8 cellular contexts compared by ENCODE assay signal in the genomic region with DNA sequence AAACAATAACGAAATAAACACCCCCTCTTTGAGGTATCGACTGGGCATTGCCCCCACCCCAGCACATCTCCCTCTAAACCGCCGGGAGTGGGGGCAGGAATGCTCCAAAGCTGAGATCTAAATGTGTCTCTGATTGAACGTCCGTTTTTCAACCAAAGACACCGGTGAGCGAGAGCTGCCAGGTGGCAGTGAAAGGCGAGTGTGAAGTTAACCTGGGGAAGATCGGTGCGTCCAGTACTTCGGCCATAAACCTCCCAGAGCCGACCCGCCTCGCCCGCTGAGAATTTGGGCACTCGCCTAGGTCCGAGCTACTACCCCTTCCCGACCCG. TPM values are rescaled to one million over a fixed set of nuclear protein-coding genes. Genes with fewer than 3 reads are reported as not detected.
DNase-seq lines count a peak whose midpoint lies in the region; ATAC-seq, FAIRE-seq and TF ChIP-seq lines count a peak whose summit lies in the region.

No MANE protein-coding gene starts in this region.

- FAIRE-seq in A549 (lab: Jason Lieb, UNC) (no peak), kidney (lab: Jason Lieb, UNC) (no peak)

- intact Hi-C loops in kidney (cut with DNase I) = no loop called here

- H3K9me3 Mint-ChIP-seq in IgD-negative memory B cell = no peaks in the 10 kb centered on the region

- H3K27ac ChIP-seq in A549 = peak overlapping the region; percentile 82 to 96
- peak overlapping the region; percentile 29 to 81 for H3K27ac ChIP-seq in kidney (ENCODE audit: low read depth in 2 of 2, low read length in 2 of 2)
- H3K27ac ChIP-seq in suprapubic skin = peak overlapping the region; percentile 84

- TF ChIP-seq POLR2A in A549 (IDR thresholded peaks at IDR 0.05; ENCODE audit: low read length) (no peak), suprapubic skin (IDR thresholded peaks at IDR 0.05) (no peak)

- H3K27me3 Mint-ChIP-seq in IgD-negative memory B cell = no peaks in the 10 kb centered on the region

- no peaks in the 10 kb centered on the region for H3K9me3 ChIP-seq in A549
- no peaks in the 10 kb centered on the region for H3K9me3 ChIP-seq in kidney (ENCODE audit: control insufficient read depth in 1 of 2, low read length in 2 of 2)
- H3K9me3 ChIP-seq in suprapubic skin = no peaks in the 10 kb centered on the region

- TF ChIP-seq CTCF in A549 (IDR thresholded peaks at IDR 0.05) (no peak), kidney (IDR thresholded peaks at IDR 0.05; ENCODE audit: borderline replicate concordance, extremely low read depth, insufficient read depth) (no peak), suprapubic skin (IDR thresholded peaks at IDR 0.05) (no peak)

- peak overlapping the region; percentile 90 to 97 (median 95) for H3K27ac Mint-ChIP-seq in IgD-negative memory B cell

- POLR2A ChIA-PET in A549 (lab: Yijun Ruan, JAX) = interaction anchor here (1.2 to 1.8 kb wide), 2 partner anchors 27 to 101 kb away, joined by 5 to 6 read pairs; no protein-coding TSS in a partner anchor

- WGBS in A549 (ENCODE audit: missing lambda C conversion rate) = 2% methylated on average over 14 of the region's 20 CpGs
- WGBS in suprapubic skin = 0% methylated on average over 19 of the region's 20 CpGs

- H3K36me3 ChIP-seq in kidney (ENCODE audit: control insufficient read depth in 1 of 2, insufficient read depth in 2 of 2, low read length in 2 of 2) (peaks cover 6 to 19% of the 10 kb centered on the region in 2 donors), suprapubic skin (peaks cover 22% of the 10 kb centered on the region)

- H3K4me1 ChIP-seq in A549 (peaks cover 11% of the 10 kb centered on the region; the same call in 2 of the 3 replicates), kidney (ENCODE audit: control insufficient read depth in 1 of 2, insufficient read depth in 1 of 2, low read depth in 1 of 2, low read length in 2 of 2) (peaks cover 8% of the 10 kb centered on the region in 2 donors), suprapubic skin (peaks cover 20% of the 10 kb centered on the region)

- no peak for TF ChIP-seq RAD21 in A549 (conservative IDR thresholded peaks at IDR 0.05 in 1 of 2, IDR thresholded peaks at IDR 0.05 in 1 of 2)

- ATAC-seq in A549 = peak; percentile 20 to 52; a peak in 5 of 6 replicates
- peak; percentile 4 for ATAC-seq in GM18519 (IDR thresholded peaks at IDR 0.05; ENCODE audit: low FRiP score, unreplicated experiment)
- ATAC-seq in HG02970 (IDR thresholded peaks at IDR 0.05; ENCODE audit: low FRiP score, unreplicated experiment) = no peak

- peaks cover 19 to 23% (median 21%) of the 10 kb centered on the region in 3 donors for H3K4me1 Mint-ChIP-seq in IgD-negative memory B cell

- peak overlapping the region; percentile 87 to 98 (median 94) for H3K4me3 Mint-ChIP-seq in IgD-negative memory B cell

- no peak for TF ChIP-seq EP300 in A549 (IDR thresholded peaks at IDR 0.05)
- no peak for TF ChIP-seq EP300 in suprapubic skin (IDR thresholded peaks at IDR 0.05)

- H3K4me2 ChIP-seq in A549 = peak overlapping the region; percentile 88

- H3K27me3 ChIP-seq in suprapubic skin = no peaks in the 10 kb centered on the region

- peak overlapping the region; percentile 45 to 86 for H3K9ac ChIP-seq in kidney (ENCODE audit: low read length in 2 of 2)

- H3K4me3 ChIP-seq in A549 (peak overlapping the region; percentile 70), kidney (ENCODE audit: low read length in 2 of 2) (peak overlapping the region; percentile 61 to 88), suprapubic skin (peak overlapping the region; percentile 71)

- peak in 1 of 2 experiments; percentile 28 for DNase-seq in A549 (ENCODE audit: low read depth in 1 of 2, low spot score in 1 of 2)
- peak; percentile 29 for DNase-seq in astrocyte of the hippocampus (ENCODE audit: low read depth, low spot score)
- DNase-seq in kidney = no peak
- DNase-seq in suprapubic skin (ENCODE audit: low spot score in 2 of 2) = no peak
- no peak for DNase-seq in NK-92 (lab: John Stamatoyannopoulos, UW; ENCODE audit: unreplicated experiment)

- H3K36me3 Mint-ChIP-seq in IgD-negative memory B cell = peaks cover 5% of the 10 kb centered on the region

- CTCF ChIA-PET in A549 (lab: Yijun Ruan, JAX) = interaction anchor here (0.5 to 4.2 kb wide), 11 partner anchors 9 to 394 kb away, joined by 3 to 32 read pairs (median 4); no protein-coding TSS in a partner anchor

TF ChIP-seq in A549, 52 proteins besides CTCF, POLR2A, EP300 and RAD21:
- TF ChIP-seq HEYL (CRISPR knock-in tag; IDR thresholded peaks at IDR 0.05) (no peak), ZSCAN20 (CRISPR knock-in tag; IDR thresholded peaks at IDR 0.05) (no peak), FOXS1 (CRISPR knock-in tag; IDR thresholded peaks at IDR 0.05) (no peak), POLR2AphosphoS2 (conservative IDR thresholded peaks at IDR 0.05; ENCODE audit: low read length) (no peak), FOSL2 (IDR thresholded peaks at IDR 0.05) (no peak), FOSL2 (CRISPR knock-in tag; IDR thresholded peaks at IDR 0.05) (no peak), HOXB5 (CRISPR knock-in tag; IDR thresholded peaks at IDR 0.05) (no peak), NFE2L2 (conservative IDR thresholded peaks at IDR 0.05; ENCODE audit: low read length) (no peak), RNF2 (IDR thresholded peaks at IDR 0.05; ENCODE audit: borderline replicate concordance, low read depth) (no peak), NPAS2 (CRISPR knock-in tag; IDR thresholded peaks at IDR 0.05; ENCODE audit: borderline replicate concordance) (no peak), MAFK (IDR thresholded peaks at IDR 0.05; ENCODE audit: partially characterized antibody) (no peak), JUNB (IDR thresholded peaks at IDR 0.05) (no peak), ZNF302 (CRISPR knock-in tag; IDR thresholded peaks at IDR 0.05) (no peak), SMC3 (IDR thresholded peaks at IDR 0.05) (no peak)
- TF ChIP-seq, protein P1, sequence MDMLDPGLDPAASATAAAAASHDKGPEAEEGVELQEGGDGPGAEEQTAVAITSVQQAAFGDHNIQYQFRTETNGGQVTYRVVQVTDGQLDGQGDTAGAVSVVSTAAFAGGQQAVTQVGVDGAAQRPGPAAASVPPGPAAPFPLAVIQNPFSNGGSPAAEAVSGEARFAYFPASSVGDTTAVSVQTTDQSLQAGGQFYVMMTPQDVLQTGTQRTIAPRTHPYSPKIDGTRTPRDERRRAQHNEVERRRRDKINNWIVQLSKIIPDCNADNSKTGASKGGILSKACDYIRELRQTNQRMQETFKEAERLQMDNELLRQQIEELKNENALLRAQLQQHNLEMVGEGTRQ (IDR thresholded peaks at IDR 0.05) = no peak
- TF ChIP-seq, protein P2, sequence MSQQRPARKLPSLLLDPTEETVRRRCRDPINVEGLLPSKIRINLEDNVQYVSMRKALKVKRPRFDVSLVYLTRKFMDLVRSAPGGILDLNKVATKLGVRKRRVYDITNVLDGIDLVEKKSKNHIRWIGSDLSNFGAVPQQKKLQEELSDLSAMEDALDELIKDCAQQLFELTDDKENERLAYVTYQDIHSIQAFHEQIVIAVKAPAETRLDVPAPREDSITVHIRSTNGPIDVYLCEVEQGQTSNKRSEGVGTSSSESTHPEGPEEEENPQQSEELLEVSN (IDR thresholded peaks at IDR 0.05; ENCODE audit: borderline replicate concordance, low read depth) = no peak
- TF ChIP-seq, protein P3, sequence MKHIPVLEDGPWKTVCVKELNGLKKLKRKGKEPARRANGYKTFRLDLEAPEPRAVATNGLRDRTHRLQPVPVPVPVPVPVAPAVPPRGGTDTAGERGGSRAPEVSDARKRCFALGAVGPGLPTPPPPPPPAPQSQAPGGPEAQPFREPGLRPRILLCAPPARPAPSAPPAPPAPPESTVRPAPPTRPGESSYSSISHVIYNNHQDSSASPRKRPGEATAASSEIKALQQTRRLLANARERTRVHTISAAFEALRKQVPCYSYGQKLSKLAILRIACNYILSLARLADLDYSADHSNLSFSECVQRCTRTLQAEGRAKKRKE (CRISPR knock-in tag; IDR thresholded peaks at IDR 0.05; ENCODE audit: low read depth) = no peak

RNA-seq across cellular contexts. Expression of a gene that starts 0.6 kb away (rescaled TPM):
- polyA plus RNA-seq in A549 (2011; rRNA removed) (17.6 and 22.2 TPM in 2 replicates), A549 (2017; fragmentation: RNase III; extraction: RNeasy Plus Mini Kit Qiagen cat#74134 plus additional on column Dnase treatment) (9.0 to 9.7 TPM (median 9.7 TPM) in 3 replicates), IgD-negative memory B cell (20.7 TPM), kidney (ENCODE audit: insufficient read depth, low read depth, low replicate concordance) (6.3 TPM)
- 9.0 and 10.3 TPM in 2 replicates for polyA plus RNA-seq in A549 (2012; cell fraction: cytosol; rRNA removed)
- polyA plus RNA-seq in A549 (2012; cell fraction: nucleus; rRNA removed) = 23.9 and 24.6 TPM in 2 replicates
- polyA minus RNA-seq in A549 (2011; rRNA and poly(A)+ RNA removed) = 33.9 and 38.9 TPM in 2 replicates
- total RNA-seq in kidney (21.5 TPM), suprapubic skin (10 to 100 TPM; 17.1 to 25.8 (median 21.9) TPM)

RNA-seq across cellular contexts. Expression of a gene that starts 14.2 kb away (rescaled TPM):
- polyA plus RNA-seq in A549 (2011; rRNA removed) (not detected in 2 replicates), A549 (2017; fragmentation: RNase III; extraction: RNeasy Plus Mini Kit Qiagen cat#74134 plus additional on column Dnase treatment) (not detected in 3 replicates), IgD-negative memory B cell (not detected), kidney (ENCODE audit: insufficient read depth, low read depth, low replicate concordance) (not detected)
- polyA plus RNA-seq in A549 (2012; cell fraction: cytosol; rRNA removed) = not detected in 2 replicates
- not detected in 2 replicates for polyA plus RNA-seq in A549 (2012; cell fraction: nucleus; rRNA removed)
- polyA minus RNA-seq in A549 (2011; rRNA and poly(A)+ RNA removed) = not detected in 2 replicates
- total RNA-seq in kidney (not detected), suprapubic skin (not detected)

RNA-seq across cellular contexts. Expression of a gene that starts 50.8 kb away (rescaled TPM):
- polyA plus RNA-seq in A549 (2011; rRNA removed) = 2.1 and 3.1 TPM in 2 replicates
- 2.2 and 2.3 TPM in 2 replicates for polyA plus RNA-seq in A549 (2012; cell fraction: cytosol; rRNA removed)
- 9.6 and 11.6 TPM in 2 replicates for polyA plus RNA-seq in A549 (2012; cell fraction: nucleus; rRNA removed)
- 4.0 to 6.0 TPM (median 5.1 TPM) in 3 replicates for polyA plus RNA-seq in A549 (2017; fragmentation: RNase III; extraction: RNeasy Plus Mini Kit Qiagen cat#74134 plus additional on column Dnase treatment)
- 3.3 and 3.4 TPM in 2 replicates for polyA minus RNA-seq in A549 (2011; rRNA and poly(A)+ RNA removed)
- 0.70 TPM for polyA plus RNA-seq in IgD-negative memory B cell
- 14.7 TPM for total RNA-seq in kidney
- polyA plus RNA-seq in kidney (ENCODE audit: insufficient read depth, low read depth, low replicate concordance) = 4.1 TPM
- total RNA-seq in suprapubic skin = 1 to 10 TPM in 3 of 4 donors, under 1 TPM in 1; 0.68 to 5.8 (median 4.1) TPM
